1 cellular context compared by ENCODE assay signal in the genomic region with DNA sequence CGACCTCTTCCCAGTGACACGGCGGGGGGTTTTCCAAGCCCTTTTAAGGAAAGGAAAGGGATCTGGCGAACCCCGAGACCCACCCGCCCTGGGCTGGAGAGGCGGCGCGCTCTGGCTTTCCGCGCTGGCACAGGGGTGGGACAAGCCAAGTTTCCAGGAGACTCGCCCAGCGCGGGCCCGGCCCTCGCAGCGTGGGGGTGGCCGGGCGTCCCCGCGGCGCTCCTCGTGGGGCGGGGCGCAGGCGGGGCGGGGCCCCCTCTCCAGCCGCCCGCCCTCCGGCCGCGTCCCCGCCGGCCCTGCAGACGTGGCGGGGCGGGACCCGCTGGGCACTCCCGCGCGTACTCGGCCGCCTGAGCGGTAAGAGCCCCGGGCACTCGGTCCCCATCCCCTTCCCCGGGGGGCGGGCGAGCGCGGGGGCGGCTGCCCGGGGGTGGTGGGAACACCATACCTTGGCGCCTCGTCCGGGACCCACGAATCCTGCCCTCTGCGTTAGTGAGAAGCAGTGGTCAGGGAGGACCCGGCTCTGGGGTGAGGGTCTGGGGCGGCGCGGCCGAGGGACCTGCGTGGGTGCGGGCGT.
TF ChIP-seq lines count a peak whose summit lies in the region.

Gene FAM114A1, plus strand, starts transcription at position 329 of the 577 bp plus-strand sequence. CDS start 10,273 bp downstream, outside the sequence.

TF ChIP-seq in K562, 482 proteins besides CTCF, POLR2A, EP300 and RAD21 (continued from another document):
- TF ChIP-seq, protein P1, sequence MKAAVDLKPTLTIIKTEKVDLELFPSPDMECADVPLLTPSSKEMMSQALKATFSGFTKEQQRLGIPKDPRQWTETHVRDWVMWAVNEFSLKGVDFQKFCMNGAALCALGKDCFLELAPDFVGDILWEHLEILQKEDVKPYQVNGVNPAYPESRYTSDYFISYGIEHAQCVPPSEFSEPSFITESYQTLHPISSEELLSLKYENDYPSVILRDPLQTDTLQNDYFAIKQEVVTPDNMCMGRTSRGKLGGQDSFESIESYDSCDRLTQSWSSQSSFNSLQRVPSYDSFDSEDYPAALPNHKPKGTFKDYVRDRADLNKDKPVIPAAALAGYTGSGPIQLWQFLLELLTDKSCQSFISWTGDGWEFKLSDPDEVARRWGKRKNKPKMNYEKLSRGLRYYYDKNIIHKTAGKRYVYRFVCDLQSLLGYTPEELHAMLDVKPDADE (conservative IDR thresholded peaks at IDR 0.05; ENCODE audit: control insufficient read depth, low read depth, low read length) = 0 out of 2 replicates have a peak, but pooled peaks have one; percentile 40
- TF ChIP-seq RCOR1 (IDR thresholded peaks at IDR 0.05; ENCODE audit: borderline replicate concordance in 1 of 2, low read depth in 2 of 2, low read length in 2 of 2) = 0 out of 4 replicates have a peak, but pooled peaks of 1 of the 2 experiments have one; percentile 18
- TF ChIP-seq PHF8 (IDR thresholded peaks at IDR 0.05; ENCODE audit: borderline replicate concordance, low read length) = peak; percentile 56; the same call in 1 of the 2 replicates
